Comparison of ENCODE assay signal across 16 cellular contexts in the genomic region with DNA sequence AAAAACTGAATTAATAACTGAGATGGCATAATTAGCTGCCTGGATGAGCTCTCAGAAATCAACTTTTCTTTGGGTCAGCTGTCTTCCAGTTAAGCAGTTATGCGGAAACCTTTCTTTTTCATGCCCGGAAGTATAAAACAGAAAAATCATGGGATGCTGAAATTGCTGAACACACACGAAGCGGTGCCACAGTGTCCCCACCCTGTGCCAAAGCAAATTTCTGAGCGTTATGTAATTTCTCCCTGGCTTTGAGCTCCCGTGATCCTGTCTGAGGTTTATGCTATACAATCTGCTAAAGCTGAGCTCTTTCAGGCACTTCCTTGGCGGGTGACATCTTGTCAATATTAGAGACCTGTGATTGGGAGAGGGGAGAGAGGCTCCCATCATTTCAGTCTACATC.
DNase-seq lines count a peak whose midpoint lies in the region; ATAC-seq and TF ChIP-seq lines count a peak whose summit lies in the region.
"Had no signal": no experiment of that assay in that cellular context is flagged by ENCODE, and none has a peak within 500 bp of the region (broad histone marks: within the 10 kb centered on the region; RNA-seq: fewer than 3 reads in every experiment).

No MANE protein-coding gene starts in this region.

- 0 out of 2 replicates have a peak, but pooled peaks cover 7% of the 10 kb centered on the region for H3K4me1 ChIP-seq in GM23248 (ENCODE audit: insufficient read depth)
- peaks cover 6% of the 10 kb centered on the region for H3K4me1 ChIP-seq in skeletal muscle satellite cell (ENCODE audit: control insufficient read depth, insufficient read depth, low read length)
- H3K4me1 ChIP-seq: A549 had no signal

- H3K36me3 ChIP-seq in GM23248 (ENCODE audit: low read depth): no peaks in the 10 kb centered on the region
- no peaks in the 10 kb centered on the region for H3K36me3 ChIP-seq in skeletal muscle satellite cell (ENCODE audit: insufficient read depth, low read length)

- H3K9ac ChIP-seq in GM23248 (peak overlapping the region; percentile 14; the same call in 1 of the 2 replicates), skeletal muscle satellite cell (ENCODE audit: low read depth, low read length) (peak overlapping the region; percentile 4)

- no peaks in the 10 kb centered on the region for H4K20me1 ChIP-seq in GM23248 (ENCODE audit: insufficient read depth)

- H3K4me3 ChIP-seq in GM23248: peak overlapping the region; percentile 31; the same call in 1 of the 2 replicates
- no peak overlapping the region for H3K4me3 ChIP-seq in skeletal muscle satellite cell (ENCODE audit: low read length)
- H3K4me3 ChIP-seq: A549 had no signal

- H3K27ac ChIP-seq in GM23248 (no peak overlapping the region), VCaP (peak overlapping the region; percentile 73)
- H3K27ac ChIP-seq: A549, RWPE1 had no signal

- H3K9me3 ChIP-seq in GM23248 (ENCODE audit: low read depth): no peaks in the 10 kb centered on the region
- no peaks in the 10 kb centered on the region for H3K9me3 ChIP-seq in skeletal muscle satellite cell (replicated peaks; ENCODE audit: low read length)
- H3K9me3 ChIP-seq: A549 had no signal

- H3K79me2 ChIP-seq in GM23248 (ENCODE audit: insufficient read depth): no peaks in the 10 kb centered on the region

- H3K27me3 ChIP-seq in GM23248 (replicated peaks; ENCODE audit: insufficient read depth): no peaks in the 10 kb centered on the region
- H3K27me3 ChIP-seq in skeletal muscle satellite cell (ENCODE audit: control insufficient read depth, insufficient read depth, low read length): no peaks in the 10 kb centered on the region

- DNase-seq in GM23248: peak; percentile 36
- peak; percentile 12 for DNase-seq in glomerular visceral epithelial cell (ENCODE audit: extremely low spot score)
- DNase-seq in germinal center (ENCODE audit: low spot score): no peak
- no peak for DNase-seq in stimulated activated CD4-positive, alpha-beta T cell treated with anti-CD3 and anti-CD28 coated beads, Interleukin-2, amount 100 ng/mL, for 48 hours
- DNase-seq: DMS153, IMR-90, Kasumi-1, NCI-H1105, NCI-H1694, NCI-H345 had no signal

- H3F3A ChIP-seq in GM23248 (ENCODE audit: insufficient read depth): no peaks in the 10 kb centered on the region

- H3K9me2 ChIP-seq in GM23248 (ENCODE audit: insufficient read depth): no peaks in the 10 kb centered on the region

- TF ChIP-seq CTCF in VCaP (conservative IDR thresholded peaks at IDR 0.05): no peak

- 20 to 30% methylated on average over 7 of the region's 7 CpGs for WGBS in GM23248 (ENCODE audit: low coverage in 1 of 2, low lambda C conversion rate in 2 of 2, missing lambda C conversion rate in 2 of 2), 2 experiments

- peak overlapping the region; percentile 42 for H3K4me2 ChIP-seq in GM23248 (ENCODE audit: unreplicated experiment)
- peak overlapping the region; percentile 15 for H3K4me2 ChIP-seq in skeletal muscle satellite cell (ENCODE audit: low read length)
- H3K4me2 ChIP-seq: A549 had no signal

- in situ Hi-C loops in GM23248 (cut with MboI): no loop called here

- H2AFZ ChIP-seq in GM23248: peak overlapping the region; percentile 51

- ATAC-seq in GM18858 (IDR thresholded peaks at IDR 0.05; ENCODE audit: unreplicated experiment) (no peak), GM21515 (IDR thresholded peaks at IDR 0.05; ENCODE audit: unreplicated experiment) (no peak)
- ATAC-seq: A549 had no signal

Comparison
In these comparisons a context has a peak if more than half of its experiments do, and no peak if none do; other contexts are left out.
1. DNase-seq: peak in GM23248 (single experiment) and glomerular visceral epithelial cell (single experiment); none in germinal center (single experiment) and stimulated activated CD4-positive, alpha-beta T cell treated with anti-CD3 and anti-CD28 coated beads, Interleukin-2, amount 100 ng/mL, for 48 hours (0 of 2).